Comparison of ENCODE assay signal across 1 cellular context in genomic region chr13:72141845-72142470, GRCh38.
TF ChIP-seq lines count a peak whose summit lies in the region.

No MANE protein-coding gene starts in this region.

TF ChIP-seq in GM23338, 12 proteins besides CTCF, POLR2A, EP300 and RAD21:
- TF ChIP-seq REST (IDR thresholded peaks at IDR 0.05; ENCODE audit: unreplicated experiment) (no peak), ETS1 (IDR thresholded peaks at IDR 0.05) (no peak), CREB1 (CRISPR knock-in tag; IDR thresholded peaks at IDR 0.05; ENCODE audit: low read depth) (no peak), STAT1 (IDR thresholded peaks at IDR 0.05; ENCODE audit: unreplicated experiment) (no peak), ZNF331 (CRISPR knock-in tag; IDR thresholded peaks at IDR 0.05; ENCODE audit: low read depth) (no peak), ZNF114 (CRISPR knock-in tag; IDR thresholded peaks at IDR 0.05) (no peak)
